In genomic region chr5:15496886-15497285, GRCh38 we compare ENCODE assay signal across 27 cellular contexts. TPM values are rescaled to one million over a fixed set of nuclear protein-coding genes. Genes with fewer than 3 reads are reported as not detected.
"Had no signal": no experiment of that assay in that cellular context is flagged by ENCODE, and none has a peak within 500 bp of the region (broad histone marks: within the 10 kb centered on the region; RNA-seq: fewer than 3 reads in every experiment).

No MANE protein-coding gene starts in this region.

- H3K4me3 ChIP-seq: adrenal gland, body of pancreas, dorsolateral prefrontal cortex, heart right ventricle, left lung, lower lobe of right lung, ovary, prostate gland, right atrium auricular region, stomach, suprapubic skin, tibial artery, upper lobe of right lung had no signal

- DNase-seq: activated CD4-positive, alpha-beta T cell treated with anti-CD3 and anti-CD28 coated beads for 36 hours; activated CD4-positive, alpha-beta T cell treated with anti-CD3 and anti-CD28 coated beads, Interleukin-2, amount 50 U/mL, for 48 hours; activated CD4-positive, CD25-positive, alpha-beta regulatory T cell; activated CD8-positive, alpha-beta memory T cell treated with anti-CD3 and anti-CD28 coated beads for 24 hours; activated effector memory CD4-positive, alpha-beta T cell treated with Interleukin-2 at 50 U/mL for 16 hours; activated naive CD4-positive, alpha-beta T cell treated with Interleukin-2 at 50 U/mL for 16 hours; activated naive CD8-positive, alpha-beta T cell treated with anti-CD3 and anti-CD28 coated beads for 36 hours; adrenal gland; aorta; body of pancreas; dorsolateral prefrontal cortex; effector memory CD8-positive, alpha-beta T cell; foreskin keratinocyte; heart right ventricle; left lung; lower lobe of right lung; ovary; stimulated activated CD4-positive, alpha-beta T cell treated with anti-CD3 and anti-CD28 coated beads, Interleukin-15, amount 100 ng/mL, for 24 hours; stimulated activated CD4-positive, alpha-beta T cell treated with anti-CD3 and anti-CD28 coated beads, Interleukin-2, amount 100 ng/mL, for 24 hours; stimulated activated naive B cell treated with anti-CD40 and anti-IgM and Interleukin-4, amounts not matched to agents 10 μg/mL and 1 μg/mL and 100 μg/mL, for 72 hours; stomach; tibial artery; upper lobe of right lung had no signal

- H3K27me3 ChIP-seq: adrenal gland, ovary, right atrium auricular region, tibial artery, upper lobe of right lung had no signal

- H3K27ac ChIP-seq: adrenal gland, body of pancreas, dorsolateral prefrontal cortex, foreskin keratinocyte, heart right ventricle, left lung, lower lobe of right lung, ovary, prostate gland, right atrium auricular region, stomach, suprapubic skin, tibial artery, upper lobe of right lung had no signal

- H3K4me1 ChIP-seq: foreskin keratinocyte, left lung, prostate gland had no signal

- H3K36me3 ChIP-seq: adrenal gland, heart right ventricle, left lung, lower lobe of right lung, ovary, prostate gland, right atrium auricular region, stomach, suprapubic skin, tibial artery, upper lobe of right lung had no signal

- H3K9me3 ChIP-seq: adrenal gland, body of pancreas, heart right ventricle, left lung, lower lobe of right lung, ovary, prostate gland, right atrium auricular region, stomach, suprapubic skin, tibial artery, upper lobe of right lung had no signal

RNA-seq across cellular contexts. Expression of gene FBXL7, which starts 3.1 kb away (rescaled TPM):
- total RNA-seq: activated CD4-positive, alpha-beta T cell treated with anti-CD3 and anti-CD28 coated beads for 36 hours; activated naive CD8-positive, alpha-beta T cell treated with anti-CD3 and anti-CD28 coated beads for 36 hours; T-helper 1 cell treated with Interleukin-12 subunit alpha and Interleukin-12 subunit beta and Interleukin-4 antibody, amounts not matched to agents 30 ng/mL and 1 ng/mL, for 36 hours had no signal
